ENCODE assay signal across 8 cellular contexts in the genomic region with DNA sequence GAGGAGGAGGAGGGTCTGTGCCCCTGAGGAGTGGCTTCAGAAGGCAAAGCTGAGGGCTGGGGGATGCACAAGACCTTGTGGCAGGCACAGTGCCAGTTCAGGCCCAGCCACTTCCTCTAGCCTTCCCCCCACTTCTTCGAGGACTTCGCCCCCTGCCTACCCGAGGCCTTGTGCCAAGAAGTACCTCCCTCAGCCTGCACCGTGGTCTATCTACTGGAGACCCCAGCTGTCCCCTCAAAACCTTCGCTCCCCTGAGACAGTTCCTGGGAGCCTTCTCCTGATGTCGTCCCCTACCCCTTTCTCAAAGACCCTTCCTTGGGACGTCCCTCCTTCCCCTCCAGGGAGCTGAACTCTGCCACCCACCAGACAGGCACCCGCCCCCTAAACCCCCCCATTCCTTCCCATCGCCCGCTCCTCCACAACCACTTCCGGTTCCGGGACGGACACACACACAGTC. TPM values are rescaled to one million over a fixed set of nuclear protein-coding genes. Genes with fewer than 3 reads are reported as not detected.
DNase-seq lines count a peak whose midpoint lies in the region; ATAC-seq and TF ChIP-seq lines count a peak whose summit lies in the region.

No MANE protein-coding gene starts in this region.

- WGBS in esophagus squamous epithelium, 2 donors: 0 to 5% methylated on average over 3 to 6 of the region's 13 CpGs

- peak overlapping the region; percentile 87 for H3K27ac Mint-ChIP-seq in neural progenitor cell

- H3K4me3 Mint-ChIP-seq in neural progenitor cell: peak overlapping the region; percentile 95

- intact Hi-C loops in esophagus squamous epithelium (cut with DNase I): no loop called here

- peak overlapping the region; percentile 66 for H3K9ac ChIP-seq in neural progenitor cell

- H3F3A ChIP-seq in neural progenitor cell (ENCODE audit: low read depth): peaks cover 41% of the 10 kb centered on the region

- ATAC-seq in GM21528 (IDR thresholded peaks at IDR 0.05; ENCODE audit: low FRiP score, unreplicated experiment): no peak

- peak overlapping the region; percentile 84 to 93 (median 86) for H3K4me3 ChIP-seq in esophagus squamous epithelium
- peak overlapping the region; percentile 74 for H3K4me3 ChIP-seq in neural progenitor cell

- H3K4me1 ChIP-seq in esophagus squamous epithelium (peaks cover 7 to 67% (median 25%) of the 10 kb centered on the region in 3 donors), neural progenitor cell (peaks cover 14% of the 10 kb centered on the region)

- peak; percentile 5 to 60 for DNase-seq in activated CD8-positive, alpha-beta memory T cell treated with anti-CD3 and anti-CD28 coated beads for 4 hours (ENCODE audit: low read depth in 2 of 2)
- no peak for DNase-seq in activated CD8-positive, alpha-beta memory T cell treated with anti-CD3 and anti-CD28 coated beads for 24 hours
- peak; percentile 70 for DNase-seq in HT1080 (ENCODE audit: low read depth)
- DNase-seq in activated CD4-positive, alpha-beta T cell treated with anti-CD3 and anti-CD28 coated beads, Interleukin-2, amount 50 U/mL, for 1 hour: peak; percentile 31
- DNase-seq in esophagus squamous epithelium (lab: John Stamatoyannopoulos, UW): peak; percentile 54
- no peak for DNase-seq in neural progenitor cell (ENCODE audit: low spot score)
- no peak for DNase-seq in SIG-M5 (lab: John Stamatoyannopoulos, UW)

- peak overlapping the region; percentile 94 to 99 (median 98) for H3K27ac ChIP-seq in esophagus squamous epithelium
- H3K27ac ChIP-seq in neural progenitor cell: peak overlapping the region; percentile 96

- peaks cover 0 to 30% (median 2%) of the 10 kb centered on the region in 3 donors for H3K36me3 ChIP-seq in esophagus squamous epithelium
- no peaks in the 10 kb centered on the region for H3K36me3 ChIP-seq in neural progenitor cell

- TF ChIP-seq POLR2A in esophagus squamous epithelium (IDR thresholded peaks at IDR 0.05): no peak

- H3K4me2 ChIP-seq in neural progenitor cell: peak overlapping the region; percentile 97

- peaks cover 3% of the 10 kb centered on the region for H3K27me3 Mint-ChIP-seq in neural progenitor cell (ENCODE audit: insufficient read depth, low read depth)

- H3K79me2 ChIP-seq in neural progenitor cell (ENCODE audit: low read depth): peaks cover 64% of the 10 kb centered on the region

- H3K27me3 ChIP-seq in esophagus squamous epithelium (no peaks in the 10 kb centered on the region), neural progenitor cell (no peaks in the 10 kb centered on the region)

- H3K36me3 Mint-ChIP-seq in neural progenitor cell: peaks cover 2% of the 10 kb centered on the region

- H3K9me3 Mint-ChIP-seq in neural progenitor cell: no peaks in the 10 kb centered on the region

- peaks cover 50% of the 10 kb centered on the region for H3K4me1 Mint-ChIP-seq in neural progenitor cell

- peaks cover 14% of the 10 kb centered on the region for H4K20me1 ChIP-seq in neural progenitor cell (ENCODE audit: low read depth)

- H3K9me3 ChIP-seq in esophagus squamous epithelium: no peaks in the 10 kb centered on the region
- no peaks in the 10 kb centered on the region for H3K9me3 ChIP-seq in neural progenitor cell (ENCODE audit: low read depth)

- no peak for TF ChIP-seq CTCF in esophagus squamous epithelium (IDR thresholded peaks at IDR 0.05)
- TF ChIP-seq CTCF in neural progenitor cell (IDR thresholded peaks at IDR 0.05): no peak

- H2AFZ ChIP-seq in neural progenitor cell (replicated peaks): peak overlapping the region; percentile 4

RNA-seq across cellular contexts. Expression of a gene that starts 0.6 kb away (rescaled TPM):
- total RNA-seq in HT1080 (2014; rRNA removed; shearing (Covaris generic)): 28.8 and 42.6 TPM in 2 replicates
- polyA plus RNA-seq in HT1080 (2015; cell fraction: cytosol; rRNA removed): 52.5 and 54.4 TPM in 2 replicates
- polyA plus RNA-seq in HT1080 (2015; cell fraction: nucleus; rRNA removed): 201 and 214 TPM in 2 replicates
- total RNA-seq in esophagus squamous epithelium (10 to 100 TPM; 19.6 to 36.2 (median 26.8) TPM), neural progenitor cell (ENCODE audit: low replicate concordance) (38.0 and 52.0 TPM in 2 replicates)

RNA-seq across cellular contexts. Expression of a gene that starts 12.0 kb away (rescaled TPM):
- total RNA-seq in HT1080 (2014; rRNA removed; shearing (Covaris generic)): 0.45 TPM in 1 of 2 replicates, not detected in the other
- 0.73 and 1.1 TPM in 2 replicates for polyA plus RNA-seq in HT1080 (2015; cell fraction: cytosol; rRNA removed)
- 0.59 and 0.71 TPM in 2 replicates for polyA plus RNA-seq in HT1080 (2015; cell fraction: nucleus; rRNA removed)
- total RNA-seq in esophagus squamous epithelium: under 1 TPM in 2 of 4 donors, not detected in 2; 0.11 to 0.19 TPM
- total RNA-seq in neural progenitor cell (ENCODE audit: low replicate concordance): 0.32 and 1.7 TPM in 2 replicates

RNA-seq across cellular contexts. Expression of a gene that starts 25.7 kb away (rescaled TPM):
- total RNA-seq in HT1080 (2014; rRNA removed; shearing (Covaris generic)): 22.3 and 25.5 TPM in 2 replicates
- polyA plus RNA-seq in HT1080 (2015; cell fraction: cytosol; rRNA removed): 30.4 and 36.9 TPM in 2 replicates
- 125 and 138 TPM in 2 replicates for polyA plus RNA-seq in HT1080 (2015; cell fraction: nucleus; rRNA removed)
- total RNA-seq in esophagus squamous epithelium (10 to 100 TPM in 3 of 4 donors, 1 to 10 TPM in 1; 8.3 to 37.0 (median 26.9) TPM), neural progenitor cell (ENCODE audit: low replicate concordance) (101 and 135 TPM in 2 replicates)

RNA-seq across cellular contexts. Expression of a gene that starts 35.3 kb away (rescaled TPM):
- 97.5 and 97.6 TPM in 2 replicates for total RNA-seq in HT1080 (2014; rRNA removed; shearing (Covaris generic))
- polyA plus RNA-seq in HT1080 (2015; cell fraction: cytosol; rRNA removed): 89.1 and 91.5 TPM in 2 replicates
- 88.3 and 96.8 TPM in 2 replicates for polyA plus RNA-seq in HT1080 (2015; cell fraction: nucleus; rRNA removed)
- total RNA-seq in esophagus squamous epithelium (10 to 100 TPM; 39.6 to 57.5 (median 49.1) TPM), neural progenitor cell (ENCODE audit: low replicate concordance) (24.5 and 41.8 TPM in 2 replicates)

RNA-seq across cellular contexts. Expression of a gene that starts 41.3 kb away (rescaled TPM):
- not detected in 2 replicates for total RNA-seq in HT1080 (2014; rRNA removed; shearing (Covaris generic))
- 0.21 and 0.36 TPM in 2 replicates for polyA plus RNA-seq in HT1080 (2015; cell fraction: cytosol; rRNA removed)
- 0.62 and 1.2 TPM in 2 replicates for polyA plus RNA-seq in HT1080 (2015; cell fraction: nucleus; rRNA removed)
- total RNA-seq in esophagus squamous epithelium: 1 to 10 TPM in 2 of 4 donors, under 1 TPM in 1, not detected in 1; 0.35 to 4.0 (median 3.2) TPM
- 2.7 and 3.8 TPM in 2 replicates for total RNA-seq in neural progenitor cell (ENCODE audit: low replicate concordance)

Comparison
In these comparisons a context has a peak if more than half of its experiments do, and no peak if none do; other contexts are left out.
1. DNase-seq: peak in activated CD8-positive, alpha-beta memory T cell treated with anti-CD3 and anti-CD28 coated beads for 4 hours (2 of 2), HT1080 (single experiment), activated CD4-positive, alpha-beta T cell treated with anti-CD3 and anti-CD28 coated beads, Interleukin-2, amount 50 U/mL, for 1 hour (single experiment) and esophagus squamous epithelium (single experiment); none in activated CD8-positive, alpha-beta memory T cell treated with anti-CD3 and anti-CD28 coated beads for 24 hours (single experiment), neural progenitor cell (single experiment) and SIG-M5 (single experiment).